Comparison of ENCODE assay signal across 2 cellular contexts in genomic region chr7:43198016-43198415, GRCh38.
TF ChIP-seq lines count a peak whose summit lies in the region.

No MANE protein-coding gene starts in this region.

TF ChIP-seq in HEK293, 187 proteins besides CTCF, POLR2A, EP300 and RAD21 (continued from another document):
- TF ChIP-seq ZNF654 (tag by site-specific recombination; IDR thresholded peaks at IDR 0.05; ENCODE audit: low read depth), result no peak
- TF ChIP-seq ZNF621 (tag by site-specific recombination; IDR thresholded peaks at IDR 0.05), result no peak
- TF ChIP-seq EGR2 (tag by site-specific recombination; IDR thresholded peaks at IDR 0.05; ENCODE audit: low read depth), result peak; percentile 61; the same call in 1 of the 2 replicates
- 0 out of 2 replicates have a peak, but pooled peaks have one; percentile 62 for TF ChIP-seq ZNF521 (tag by site-specific recombination; IDR thresholded peaks at IDR 0.05)
- no peak for TF ChIP-seq ZNF280D (tag by site-specific recombination; IDR thresholded peaks at IDR 0.05)
- no peak for TF ChIP-seq WT1 (tag by site-specific recombination; IDR thresholded peaks at IDR 0.05)
- no peak for TF ChIP-seq ZNF114 (tag by site-specific recombination; IDR thresholded peaks at IDR 0.05)
- no peak for TF ChIP-seq ZNF184 (tag by site-specific recombination; IDR thresholded peaks at IDR 0.05)
- no peak for TF ChIP-seq ZNF48 (tag by site-specific recombination; IDR thresholded peaks at IDR 0.05)
- peak; percentile 84 for TF ChIP-seq ZFHX2 (tag by site-specific recombination; conservative IDR thresholded peaks at IDR 0.05)
- TF ChIP-seq HIC1 (tag by site-specific recombination; IDR thresholded peaks at IDR 0.05), result no peak
- TF ChIP-seq ZNF140 (tag by site-specific recombination; IDR thresholded peaks at IDR 0.05), result no peak
- TF ChIP-seq SALL2 (tag by site-specific recombination; IDR thresholded peaks at IDR 0.05; ENCODE audit: borderline replicate concordance), result 0 out of 2 replicates have a peak, but pooled peaks have one; percentile 13
- TF ChIP-seq ZNF18 (tag by site-specific recombination; IDR thresholded peaks at IDR 0.05), result no peak
- no peak for TF ChIP-seq ZXDB (tag by site-specific recombination; IDR thresholded peaks at IDR 0.05)
- peak; percentile 54 for TF ChIP-seq ZSCAN4 (tag by site-specific recombination; IDR thresholded peaks at IDR 0.05)
- TF ChIP-seq ZNF488 (tag by site-specific recombination; IDR thresholded peaks at IDR 0.05), result peak; percentile 6; the same call in 1 of the 2 replicates
- no peak for TF ChIP-seq ZNF677 (tag by site-specific recombination; IDR thresholded peaks at IDR 0.05)

TF ChIP-seq in K562, 482 proteins besides CTCF, POLR2A, EP300 and RAD21:
- TF ChIP-seq ZBTB26 (CRISPR knock-in tag; IDR thresholded peaks at IDR 0.05), result 0 out of 2 replicates have a peak, but pooled peaks have one; percentile 50
- no peak for TF ChIP-seq EHMT2 (IDR thresholded peaks at IDR 0.05)
- no peak for TF ChIP-seq ZNF263 (CRISPR knock-in tag; IDR thresholded peaks at IDR 0.05; ENCODE audit: borderline replicate concordance)
